27 cellular contexts compared by ENCODE assay signal in the genomic region with DNA sequence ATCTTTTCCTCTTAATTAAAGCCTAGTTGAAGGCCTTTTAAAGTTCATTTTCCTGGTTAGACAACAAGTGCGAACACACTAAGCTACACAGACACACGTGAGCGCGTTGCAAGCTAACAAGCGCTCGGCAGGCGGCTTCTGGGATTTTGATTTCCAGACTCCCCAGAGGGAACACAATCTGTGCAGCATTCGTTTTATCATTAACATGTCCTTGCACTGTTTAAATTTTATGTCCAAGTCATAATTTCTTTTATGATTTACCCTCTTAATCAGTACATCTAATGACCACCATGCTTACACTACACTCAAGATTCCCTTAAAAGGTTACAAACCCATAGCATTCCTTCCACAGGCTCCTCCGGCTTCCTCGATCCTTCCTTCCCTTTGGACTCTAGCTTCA. TPM values are rescaled to one million over a fixed set of nuclear protein-coding genes. Genes with fewer than 3 reads are reported as not detected.
"Had no signal": no experiment of that assay in that cellular context is flagged by ENCODE, and none has a peak within 500 bp of the region (broad histone marks: within the 10 kb centered on the region; RNA-seq: fewer than 3 reads in every experiment).

No MANE protein-coding gene starts in this region.

- H3K4me1 ChIP-seq: pancreas had no signal

- H3K4me3 ChIP-seq: body of pancreas, cardiac muscle cell, heart right ventricle, lower lobe of right lung, pancreas, right lobe of liver, thoracic aorta, upper lobe of right lung had no signal

- DNase-seq: activated CD4-positive, alpha-beta T cell treated with anti-CD3 and anti-CD28 coated beads, Interleukin-2, amount 10 ng/mL, durations not matched to agents 7 days and 5 days; activated CD8-positive, alpha-beta T cell treated with anti-CD3 and anti-CD28 coated beads for 36 hours; activated gamma-delta T cell; activated naive CD4-positive, alpha-beta T cell treated with anti-CD3 and anti-CD28 coated beads, Interleukin-2, amount 50 U/mL, for 16 hours; activated naive CD8-positive, alpha-beta T cell treated with anti-CD3 and anti-CD28 coated beads, Interleukin-2, amount 50 U/mL, for 24 hours; body of pancreas; dermis blood vessel endothelial cell; effector CD8-positive, alpha-beta T cell; heart right ventricle; islet precursor cell; left cardiac atrium; lower lobe of right lung; pancreas; right lobe of liver; SK-N-SH; small intestine; stimulated activated CD4-positive, alpha-beta T cell treated with anti-CD3 and anti-CD28 coated beads, Interleukin-15, amount 100 ng/mL, for 24 hours; T-helper 2 cell; upper lobe of right lung had no signal

- ATAC-seq: activated CD4-positive, CD25-positive, alpha-beta regulatory T cell treated with anti-CD3 and anti-CD28 coated beads, Interleukin-2, amount 50 U/mL, for 24 hours; activated CD8-positive, alpha-beta T cell treated with anti-CD3 and anti-CD28 coated beads for 36 hours; activated naive CD8-positive, alpha-beta T cell treated with anti-CD3 and anti-CD28 coated beads, Interleukin-2, amount 50 U/mL, for 24 hours; body of pancreas; heart right ventricle; left cardiac atrium; lower lobe of right lung; pancreas; right lobe of liver; stimulated activated memory B cell treated with anti-CD40 and anti-IgM and Interleukin-4, amounts not matched to agents 10 μg/mL and 1 μg/mL and 100 μg/mL, for 72 hours; upper lobe of right lung had no signal

- H3K4me1 Mint-ChIP-seq: activated CD4-positive, alpha-beta T cell treated with anti-CD3 and anti-CD28 coated beads, Interleukin-2, amount 10 ng/mL, durations not matched to agents 7 days and 5 days; activated naive CD8-positive, alpha-beta T cell treated with anti-CD3 and anti-CD28 coated beads, Interleukin-2, amount 50 U/mL, for 24 hours; stimulated activated memory B cell treated with anti-CD40 and anti-IgM and Interleukin-4, amounts not matched to agents 10 μg/mL and 1 μg/mL and 100 μg/mL, for 72 hours had no signal

- H3K27ac ChIP-seq: body of pancreas, cardiac muscle cell, heart right ventricle, lower lobe of right lung, pancreas, right lobe of liver, thoracic aorta, upper lobe of right lung, VCaP had no signal

- H3K4me3 Mint-ChIP-seq: activated CD4-positive, alpha-beta T cell treated with anti-CD3 and anti-CD28 coated beads, Interleukin-2, amount 10 ng/mL, durations not matched to agents 7 days and 5 days; activated CD8-positive, alpha-beta T cell treated with anti-CD3 and anti-CD28 coated beads for 36 hours; activated naive CD8-positive, alpha-beta T cell treated with anti-CD3 and anti-CD28 coated beads, Interleukin-2, amount 50 U/mL, for 24 hours; activated T-helper 1 cell treated with anti-CD3 and anti-CD28 coated beads, Interleukin-12 subunit alpha, Interleukin-12 subunit beta, Interleukin-2, Interleukin-4 antibody, amounts not matched to agents 30 ng/mL and 10 ng/mL and 1 ng/mL, durations not matched to agents 14 hours and 24 hours and 36 hours; natural killer cell treated with Interleukin-12 subunit alpha and Interleukin-12 subunit beta and Interleukin-15 and Interleukin-18, amount 100 ng/mL, for 72 hours; stimulated activated memory B cell treated with anti-CD40 and anti-IgM and Interleukin-4, amounts not matched to agents 10 μg/mL and 1 μg/mL and 100 μg/mL, for 72 hours had no signal

- FAIRE-seq: endothelial cell of umbilical vein, pancreas, small intestine had no signal

- H3K9me3 ChIP-seq: body of pancreas, heart right ventricle, lower lobe of right lung, pancreas, right lobe of liver, SK-N-SH, thoracic aorta, upper lobe of right lung had no signal

- H3K36me3 ChIP-seq: cardiac muscle cell, pancreas, right lobe of liver had no signal

- H3K27me3 ChIP-seq: body of pancreas, cardiac muscle cell, heart right ventricle, pancreas, right lobe of liver, upper lobe of right lung had no signal

- H3K4me2 ChIP-seq: SK-N-SH had no signal

- H3K36me3 Mint-ChIP-seq: natural killer cell treated with Interleukin-12 subunit alpha and Interleukin-12 subunit beta and Interleukin-15 and Interleukin-18, amount 100 ng/mL, for 72 hours; stimulated activated memory B cell treated with anti-CD40 and anti-IgM and Interleukin-4, amounts not matched to agents 10 μg/mL and 1 μg/mL and 100 μg/mL, for 72 hours had no signal

- H3K9ac ChIP-seq: SK-N-SH had no signal

- H3K9me3 Mint-ChIP-seq: activated CD4-positive, alpha-beta T cell treated with anti-CD3 and anti-CD28 coated beads, Interleukin-2, amount 10 ng/mL, durations not matched to agents 7 days and 5 days; activated CD8-positive, alpha-beta T cell treated with anti-CD3 and anti-CD28 coated beads for 36 hours; activated naive CD8-positive, alpha-beta T cell treated with anti-CD3 and anti-CD28 coated beads, Interleukin-2, amount 50 U/mL, for 24 hours; activated T-helper 1 cell treated with anti-CD3 and anti-CD28 coated beads, Interleukin-12 subunit alpha, Interleukin-12 subunit beta, Interleukin-2, Interleukin-4 antibody, amounts not matched to agents 30 ng/mL and 10 ng/mL and 1 ng/mL, durations not matched to agents 14 hours and 24 hours and 36 hours; natural killer cell treated with Interleukin-12 subunit alpha and Interleukin-12 subunit beta and Interleukin-15 and Interleukin-18, amount 100 ng/mL, for 72 hours had no signal

- H3K27ac Mint-ChIP-seq: activated CD4-positive, alpha-beta T cell treated with anti-CD3 and anti-CD28 coated beads, Interleukin-2, amount 10 ng/mL, durations not matched to agents 7 days and 5 days; activated CD8-positive, alpha-beta T cell treated with anti-CD3 and anti-CD28 coated beads for 36 hours; activated naive CD8-positive, alpha-beta T cell treated with anti-CD3 and anti-CD28 coated beads, Interleukin-2, amount 50 U/mL, for 24 hours; activated T-helper 1 cell treated with anti-CD3 and anti-CD28 coated beads, Interleukin-12 subunit alpha, Interleukin-12 subunit beta, Interleukin-2, Interleukin-4 antibody, amounts not matched to agents 30 ng/mL and 10 ng/mL and 1 ng/mL, durations not matched to agents 14 hours and 24 hours and 36 hours; natural killer cell treated with Interleukin-12 subunit alpha and Interleukin-12 subunit beta and Interleukin-15 and Interleukin-18, amount 100 ng/mL, for 72 hours; stimulated activated memory B cell treated with anti-CD40 and anti-IgM and Interleukin-4, amounts not matched to agents 10 μg/mL and 1 μg/mL and 100 μg/mL, for 72 hours had no signal

RNA-seq across cellular contexts. Expression of a gene that starts 16.8 kb away (rescaled TPM):
- total RNA-seq: activated CD8-positive, alpha-beta T cell treated with anti-CD3 and anti-CD28 coated beads for 36 hours; activated T-helper 1 cell treated with anti-CD3 and anti-CD28 coated beads, Interleukin-12 subunit alpha, Interleukin-12 subunit beta, Interleukin-2, Interleukin-4 antibody, amounts not matched to agents 30 ng/mL and 10 ng/mL and 1 ng/mL, durations not matched to agents 14 hours and 24 hours and 36 hours; natural killer cell treated with Interleukin-12 subunit alpha and Interleukin-12 subunit beta and Interleukin-15 and Interleukin-18, amount 100 ng/mL, for 72 hours had no signal

RNA-seq across cellular contexts. Expression of a gene that starts 16.9 kb away (rescaled TPM):
- total RNA-seq: activated CD4-positive, alpha-beta T cell treated with anti-CD3 and anti-CD28 coated beads, Interleukin-2, amount 10 ng/mL, durations not matched to agents 7 days and 5 days; activated CD8-positive, alpha-beta T cell treated with anti-CD3 and anti-CD28 coated beads for 36 hours; activated T-helper 1 cell treated with anti-CD3 and anti-CD28 coated beads, Interleukin-12 subunit alpha, Interleukin-12 subunit beta, Interleukin-2, Interleukin-4 antibody, amounts not matched to agents 30 ng/mL and 10 ng/mL and 1 ng/mL, durations not matched to agents 14 hours and 24 hours and 36 hours; natural killer cell treated with Interleukin-12 subunit alpha and Interleukin-12 subunit beta and Interleukin-15 and Interleukin-18, amount 100 ng/mL, for 72 hours had no signal
